1 cellular context compared by ENCODE assay signal in genomic region chr3:43178891-43179366, GRCh38.
TF ChIP-seq lines count a peak whose summit lies in the region.

No MANE protein-coding gene starts in this region.

TF ChIP-seq in HepG2, 621 proteins besides CTCF, POLR2A, EP300 and RAD21 (continued from another document and continues in another):
- TF ChIP-seq, protein P1, sequence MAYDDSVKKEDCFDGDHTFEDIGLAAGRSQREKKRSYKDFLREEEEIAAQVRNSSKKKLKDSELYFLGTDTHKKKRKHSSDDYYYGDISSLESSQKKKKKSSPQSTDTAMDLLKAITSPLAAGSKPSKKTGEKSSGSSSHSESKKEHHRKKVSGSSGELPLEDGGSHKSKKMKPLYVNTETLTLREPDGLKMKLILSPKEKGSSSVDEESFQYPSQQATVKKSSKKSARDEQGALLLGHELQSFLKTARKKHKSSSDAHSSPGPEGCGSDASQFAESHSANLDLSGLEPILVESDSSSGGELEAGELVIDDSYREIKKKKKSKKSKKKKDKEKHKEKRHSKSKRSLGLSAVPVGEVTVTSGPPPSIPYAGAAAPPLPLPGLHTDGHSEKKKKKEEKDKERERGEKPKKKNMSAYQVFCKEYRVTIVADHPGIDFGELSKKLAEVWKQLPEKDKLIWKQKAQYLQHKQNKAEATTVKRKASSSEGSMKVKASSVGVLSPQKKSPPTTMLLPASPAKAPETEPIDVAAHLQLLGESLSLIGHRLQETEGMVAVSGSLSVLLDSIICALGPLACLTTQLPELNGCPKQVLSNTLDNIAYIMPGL (CRISPR knock-in tag; IDR thresholded peaks at IDR 0.05; ENCODE audit: borderline replicate concordance in 1 of 2, low read depth in 1 of 2), result no peak
- peak; percentile 92 for TF ChIP-seq MED1 (CRISPR knock-in tag; IDR thresholded peaks at IDR 0.05)
- TF ChIP-seq ZNF629 (CRISPR knock-in tag; conservative IDR thresholded peaks at IDR 0.05), result peak; percentile 54
- no peak for TF ChIP-seq KLF6 (CRISPR knock-in tag; IDR thresholded peaks at IDR 0.05)
- no peak for TF ChIP-seq ZNF256 (CRISPR knock-in tag; conservative IDR thresholded peaks at IDR 0.05)
- TF ChIP-seq GRHL1 (CRISPR knock-in tag; conservative IDR thresholded peaks at IDR 0.05), result no peak
- TF ChIP-seq NCOA5 (CRISPR knock-in tag; IDR thresholded peaks at IDR 0.05), result no peak
- no peak for TF ChIP-seq U2AF1 (optimal IDR thresholded peaks at IDR 0.05; ENCODE audit: low read depth, low read length)
- peak; percentile 53; the same call in 1 of the 2 replicates for TF ChIP-seq NFE2L2 (IDR thresholded peaks at IDR 0.05; ENCODE audit: low read length)
- TF ChIP-seq HOXD1 (CRISPR knock-in tag; IDR thresholded peaks at IDR 0.05), result 0 out of 2 replicates have a peak, but pooled peaks have one; percentile 13
- peak; percentile 77 for TF ChIP-seq CREB1 (IDR thresholded peaks at IDR 0.05)
- no peak for TF ChIP-seq CREB1 (CRISPR knock-in tag; IDR thresholded peaks at IDR 0.05)
- TF ChIP-seq ZNF562 (CRISPR knock-in tag; IDR thresholded peaks at IDR 0.05; ENCODE audit: borderline replicate concordance), result no peak
- no peak for TF ChIP-seq FOXA1 (IDR thresholded peaks at IDR 0.05)
- TF ChIP-seq FOXA1 (CRISPR knock-in tag; IDR thresholded peaks at IDR 0.05), result no peak
- no peak for TF ChIP-seq DR1 (CRISPR knock-in tag; IDR thresholded peaks at IDR 0.05)
- TF ChIP-seq, protein P2, sequence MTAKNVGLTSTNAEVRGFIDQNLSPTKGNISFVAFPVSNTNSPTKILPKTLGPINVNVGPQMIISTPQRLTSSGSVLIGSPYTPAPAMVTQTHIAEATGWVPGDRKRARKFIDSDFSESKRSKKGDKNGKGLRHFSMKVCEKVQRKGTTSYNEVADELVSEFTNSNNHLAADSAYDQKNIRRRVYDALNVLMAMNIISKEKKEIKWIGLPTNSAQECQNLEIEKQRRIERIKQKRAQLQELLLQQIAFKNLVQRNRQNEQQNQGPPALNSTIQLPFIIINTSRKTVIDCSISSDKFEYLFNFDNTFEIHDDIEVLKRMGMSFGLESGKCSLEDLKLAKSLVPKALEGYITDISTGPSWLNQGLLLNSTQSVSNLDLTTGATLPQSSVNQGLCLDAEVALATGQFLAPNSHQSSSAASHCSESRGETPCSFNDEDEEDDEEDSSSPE (CRISPR knock-in tag; IDR thresholded peaks at IDR 0.05), result no peak
- TF ChIP-seq KDM2A (CRISPR knock-in tag; IDR thresholded peaks at IDR 0.05; ENCODE audit: borderline replicate concordance, low read depth), result no peak; the same call in 1 of the 2 replicates
- 0 out of 2 replicates have a peak, but pooled peaks have one; percentile 36 for TF ChIP-seq CREM (IDR thresholded peaks at IDR 0.05)
- TF ChIP-seq CREM (CRISPR knock-in tag; IDR thresholded peaks at IDR 0.05), result no peak
- peak; percentile 47; the same call in 1 of the 2 replicates for TF ChIP-seq FOXO1 (CRISPR knock-in tag; IDR thresholded peaks at IDR 0.05)
- TF ChIP-seq ZNF619 (CRISPR knock-in tag; IDR thresholded peaks at IDR 0.05), result no peak
- no peak for TF ChIP-seq ZSCAN29 (CRISPR knock-in tag; conservative IDR thresholded peaks at IDR 0.05)
- no peak for TF ChIP-seq ZNF569 (CRISPR knock-in tag; IDR thresholded peaks at IDR 0.05; ENCODE audit: borderline replicate concordance)
- TF ChIP-seq FOSL1 (CRISPR knock-in tag; IDR thresholded peaks at IDR 0.05; ENCODE audit: borderline replicate concordance), result peak; percentile 85
- TF ChIP-seq ATF4 (CRISPR knock-in tag; IDR thresholded peaks at IDR 0.05), result peak in 1 of 2 experiments; percentile 52; a peak in 1 of 4 replicates
- TF ChIP-seq ZFP36L1 (CRISPR knock-in tag; IDR thresholded peaks at IDR 0.05), result peak; percentile 32; the same call in 1 of the 2 replicates
- TF ChIP-seq ZNF761 (CRISPR knock-in tag; conservative IDR thresholded peaks at IDR 0.05), result no peak
- no peak for TF ChIP-seq ZSCAN22 (CRISPR knock-in tag; IDR thresholded peaks at IDR 0.05)
- TF ChIP-seq CBX2 (IDR thresholded peaks at IDR 0.05; ENCODE audit: low read depth, low read length), result no peak
- TF ChIP-seq CBX2 (CRISPR knock-in tag; IDR thresholded peaks at IDR 0.05; ENCODE audit: low read depth), result no peak
- peak; percentile 86 for TF ChIP-seq GATAD2A (CRISPR knock-in tag; IDR thresholded peaks at IDR 0.05)
- no peak for TF ChIP-seq ZNF124 (CRISPR knock-in tag; IDR thresholded peaks at IDR 0.05)
- TF ChIP-seq, protein P3, sequence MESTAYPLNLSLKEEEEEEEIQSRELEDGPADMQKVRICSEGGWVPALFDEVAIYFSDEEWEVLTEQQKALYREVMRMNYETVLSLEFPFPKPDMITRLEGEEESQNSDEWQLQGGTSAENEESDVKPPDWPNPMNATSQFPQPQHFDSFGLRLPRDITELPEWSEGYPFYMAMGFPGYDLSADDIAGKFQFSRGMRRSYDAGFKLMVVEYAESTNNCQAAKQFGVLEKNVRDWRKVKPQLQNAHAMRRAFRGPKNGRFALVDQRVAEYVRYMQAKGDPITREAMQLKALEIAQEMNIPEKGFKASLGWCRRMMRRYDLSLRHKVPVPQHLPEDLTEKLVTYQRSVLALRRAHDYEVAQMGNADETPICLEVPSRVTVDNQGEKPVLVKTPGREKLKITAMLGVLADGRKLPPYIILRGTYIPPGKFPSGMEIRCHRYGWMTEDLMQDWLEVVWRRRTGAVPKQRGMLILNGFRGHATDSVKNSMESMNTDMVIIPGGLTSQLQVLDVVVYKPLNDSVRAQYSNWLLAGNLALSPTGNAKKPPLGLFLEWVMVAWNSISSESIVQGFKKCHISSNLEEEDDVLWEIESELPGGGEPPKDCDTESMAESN (CRISPR knock-in tag; conservative IDR thresholded peaks at IDR 0.05), result no peak
- no peak for TF ChIP-seq BHLHE40 (IDR thresholded peaks at IDR 0.05; ENCODE audit: low read length)
- peak; percentile 96 for TF ChIP-seq ZNF644 (CRISPR knock-in tag; IDR thresholded peaks at IDR 0.05; ENCODE audit: low read depth)
- TF ChIP-seq ZNF12 (CRISPR knock-in tag; IDR thresholded peaks at IDR 0.05), result no peak
- no peak for TF ChIP-seq ZNF572 (CRISPR knock-in tag; IDR thresholded peaks at IDR 0.05)
- peak; percentile 94 for TF ChIP-seq SALL1 (CRISPR knock-in tag; IDR thresholded peaks at IDR 0.05)
- TF ChIP-seq ZNF513 (CRISPR knock-in tag; conservative IDR thresholded peaks at IDR 0.05), result no peak
- no peak for TF ChIP-seq ISL2 (CRISPR knock-in tag; IDR thresholded peaks at IDR 0.05)
- TF ChIP-seq ZNF34 (CRISPR knock-in tag; IDR thresholded peaks at IDR 0.05; ENCODE audit: borderline replicate concordance), result no peak
- TF ChIP-seq ZNF326 (CRISPR knock-in tag; IDR thresholded peaks at IDR 0.05; ENCODE audit: borderline replicate concordance), result no peak
- TF ChIP-seq ZNF136 (CRISPR knock-in tag; IDR thresholded peaks at IDR 0.05; ENCODE audit: low read depth), result no peak
- no peak for TF ChIP-seq POLR2G (IDR thresholded peaks at IDR 0.05; ENCODE audit: low read depth, low read length)
- TF ChIP-seq SRSF9 (IDR thresholded peaks at IDR 0.05; ENCODE audit: borderline replicate concordance, insufficient read depth, low read depth, low read length, poor library complexity, severe bottlenecking), result no peak
- TF ChIP-seq ZNF501 (CRISPR knock-in tag; IDR thresholded peaks at IDR 0.05), result peak; percentile 29; the same call in 1 of the 2 replicates
- TF ChIP-seq ZNF274 (CRISPR knock-in tag; IDR thresholded peaks at IDR 0.05), result no peak
- TF ChIP-seq ZNF138 (CRISPR knock-in tag; IDR thresholded peaks at IDR 0.05; ENCODE audit: low read depth), result no peak
- peak; percentile 44; the same call in 1 of the 2 replicates for TF ChIP-seq YEATS2 (CRISPR knock-in tag; IDR thresholded peaks at IDR 0.05; ENCODE audit: borderline replicate concordance)
- peak; percentile 67 for TF ChIP-seq TBL1XR1 (IDR thresholded peaks at IDR 0.05; ENCODE audit: borderline replicate concordance, low read length, partially characterized antibody)
- no peak for TF ChIP-seq ARHGAP35 (CRISPR knock-in tag; IDR thresholded peaks at IDR 0.05; ENCODE audit: borderline replicate concordance)
- no peak for TF ChIP-seq NFE2 (CRISPR knock-in tag; IDR thresholded peaks at IDR 0.05)
- TF ChIP-seq AHDC1 (CRISPR knock-in tag; IDR thresholded peaks at IDR 0.05; ENCODE audit: borderline replicate concordance), result peak; percentile 87
- no peak; the same call in 1 of the 2 replicates for TF ChIP-seq MYC (CRISPR knock-in tag; IDR thresholded peaks at IDR 0.05; ENCODE audit: borderline replicate concordance)
- TF ChIP-seq IKZF5 (CRISPR knock-in tag; IDR thresholded peaks at IDR 0.05), result 0 out of 2 replicates have a peak, but pooled peaks have one; percentile 40
- TF ChIP-seq RELA (CRISPR knock-in tag; IDR thresholded peaks at IDR 0.05), result no peak
- TF ChIP-seq ATF5 (CRISPR knock-in tag; IDR thresholded peaks at IDR 0.05; ENCODE audit: low read depth), result no peak
- 0 out of 2 replicates have a peak, but pooled peaks have one; percentile 64 for TF ChIP-seq TRIM24 (CRISPR knock-in tag; IDR thresholded peaks at IDR 0.05)
